ENCODE assay signal across 1 cellular context in genomic region chr1:154579382-154579781, GRCh38.
TF ChIP-seq lines count a peak whose summit lies in the region.

No MANE protein-coding gene starts in this region.

TF ChIP-seq in HepG2, 621 proteins besides CTCF, POLR2A, EP300 and RAD21:
- TF ChIP-seq DNMT1 (CRISPR knock-in tag; IDR thresholded peaks at IDR 0.05): no peak
- no peak for TF ChIP-seq ZNF10 (CRISPR knock-in tag; IDR thresholded peaks at IDR 0.05; ENCODE audit: borderline replicate concordance, low read depth)
- TF ChIP-seq ZMYM3 (CRISPR knock-in tag; IDR thresholded peaks at IDR 0.05): no peak
- peak; percentile 73; the same call in 1 of the 2 replicates for TF ChIP-seq RFX5 (IDR thresholded peaks at IDR 0.05; ENCODE audit: low read depth, low read length)
- 0 out of 2 replicates have a peak, but pooled peaks have one; percentile 39 for TF ChIP-seq POLR2G (IDR thresholded peaks at IDR 0.05; ENCODE audit: low read depth, low read length)
- peak; percentile 66 for TF ChIP-seq RBM22 (optimal IDR thresholded peaks at IDR 0.05; ENCODE audit: low read length)
- TF ChIP-seq, protein P1, sequence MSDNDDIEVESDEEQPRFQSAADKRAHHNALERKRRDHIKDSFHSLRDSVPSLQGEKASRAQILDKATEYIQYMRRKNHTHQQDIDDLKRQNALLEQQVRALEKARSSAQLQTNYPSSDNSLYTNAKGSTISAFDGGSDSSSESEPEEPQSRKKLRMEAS (IDR thresholded peaks at IDR 0.05): no peak
- no peak for TF ChIP-seq ZNF34 (CRISPR knock-in tag; IDR thresholded peaks at IDR 0.05; ENCODE audit: borderline replicate concordance)
- TF ChIP-seq JUNB (CRISPR knock-in tag; IDR thresholded peaks at IDR 0.05; ENCODE audit: borderline replicate concordance): no peak
- TF ChIP-seq HMGA1 (CRISPR knock-in tag; conservative IDR thresholded peaks at IDR 0.05): no peak
- TF ChIP-seq ZNF776 (CRISPR knock-in tag; IDR thresholded peaks at IDR 0.05): no peak
- 0 out of 2 replicates have a peak, but pooled peaks have one; percentile 76 for TF ChIP-seq FOXO4 (CRISPR knock-in tag; conservative IDR thresholded peaks at IDR 0.05)
